In the genomic region with DNA sequence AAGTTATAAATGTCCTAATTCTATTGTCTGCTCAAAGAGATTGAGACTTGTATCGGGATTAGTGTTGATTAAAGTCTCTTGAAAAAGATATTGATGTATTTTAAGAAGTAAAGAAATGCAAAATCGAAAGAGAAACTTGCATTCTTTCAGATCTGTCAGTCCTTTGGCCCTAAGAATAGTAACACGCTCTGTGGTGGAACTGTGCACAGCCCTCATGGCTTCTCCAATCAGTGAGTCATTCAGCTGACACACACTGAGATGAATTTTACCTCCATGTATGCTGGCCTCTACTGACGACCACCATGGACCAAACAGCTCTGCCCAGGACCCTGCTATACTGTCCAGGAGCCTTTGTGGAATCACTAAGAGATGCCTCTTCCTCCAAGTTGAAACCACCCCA, we compare ENCODE assay signal across 8 cellular contexts.
DNase-seq lines count a peak whose midpoint lies in the region; ATAC-seq and TF ChIP-seq lines count a peak whose summit lies in the region.

No MANE protein-coding gene starts in this region.

- no peaks in the 10 kb centered on the region for H3K36me3 Mint-ChIP-seq in endodermal cell (ENCODE audit: low read depth)

- WGBS in endodermal cell (ENCODE audit: insufficient coverage in 1 of 2, insufficient read length in 1 of 2), 2 experiments, result 64 to 66% methylated on average over 4 of the region's 4 CpGs

- H3K27ac ChIP-seq in endodermal cell (ENCODE audit: low read depth, low read length), result no peak overlapping the region

- H3K9me3 Mint-ChIP-seq in endodermal cell, result no peaks in the 10 kb centered on the region

- ATAC-seq in GM18499 (IDR thresholded peaks at IDR 0.05; ENCODE audit: insufficient read depth, unreplicated experiment) (peak; percentile 81), HG02588 (IDR thresholded peaks at IDR 0.05; ENCODE audit: unreplicated experiment) (peak; percentile 77)

- no peak overlapping the region for H3K9ac ChIP-seq in endodermal cell (ENCODE audit: extremely low read depth, low read length, poor library complexity, severe bottlenecking)

- H3K4me3 ChIP-seq in endodermal cell (ENCODE audit: low read length), result no peak overlapping the region

- no peaks in the 10 kb centered on the region for H3K36me3 ChIP-seq in endodermal cell (ENCODE audit: control insufficient read depth, insufficient read depth, low read length)

- H3K9me3 ChIP-seq in endodermal cell (ENCODE audit: control insufficient read depth, low read length), result no peaks in the 10 kb centered on the region

- TF ChIP-seq CTCF in endodermal cell (conservative IDR thresholded peaks at IDR 0.05), result no peak

- H3K4me1 Mint-ChIP-seq in endodermal cell, result peaks cover 16% of the 10 kb centered on the region

- H3K27me3 ChIP-seq in endodermal cell (ENCODE audit: control insufficient read depth, insufficient read depth, low read length, poor library complexity, severe bottlenecking), result no peaks in the 10 kb centered on the region

- H3K4me3 Mint-ChIP-seq in endodermal cell, result no peak overlapping the region

- DNase-seq in NOMO-1 treated with DMSO at 0.1 percent for 48 hours (lab: John Stamatoyannopoulos, UW; ENCODE audit: unreplicated experiment) (peak; percentile 83), glomerular visceral epithelial cell (ENCODE audit: extremely low spot score) (peak; percentile 38), NCI-H524 treated with DMSO at 0.1 percent for 48 hours (lab: John Stamatoyannopoulos, UW) (no peak), DMS114 treated with DMSO at 0.1 percent for 48 hours (lab: John Stamatoyannopoulos, UW; ENCODE audit: unreplicated experiment) (no peak), endodermal cell (no peak)
- DNase-seq in stimulated activated CD4-positive, alpha-beta T cell treated with anti-CD3 and anti-CD28 coated beads, Interleukin-2, amount 100 ng/mL, for 48 hours, result no peak

- H3K27ac Mint-ChIP-seq in endodermal cell, result no peak overlapping the region

- peaks cover 16% of the 10 kb centered on the region for H3K27me3 Mint-ChIP-seq in endodermal cell (ENCODE audit: insufficient read depth)

- peaks cover 5% of the 10 kb centered on the region for H3K4me1 ChIP-seq in endodermal cell (ENCODE audit: control insufficient read depth, insufficient read depth, low read length)

Comparison
In these comparisons a context has a peak if more than half of its experiments do, and no peak if none do; other contexts are left out.
1. DNase-seq: peak in NOMO-1 treated with DMSO at 0.1 percent for 48 hours (single experiment) and glomerular visceral epithelial cell (single experiment); none in NCI-H524 treated with DMSO at 0.1 percent for 48 hours (single experiment), DMS114 treated with DMSO at 0.1 percent for 48 hours (single experiment), endodermal cell (single experiment) and stimulated activated CD4-positive, alpha-beta T cell treated with anti-CD3 and anti-CD28 coated beads, Interleukin-2, amount 100 ng/mL, for 48 hours (0 of 2).